Comparison of ENCODE assay signal across 1 cellular context in genomic region chr3:58998476-58999117, GRCh38.
TF ChIP-seq lines count a peak whose summit lies in the region.

No MANE protein-coding gene starts in this region.

TF ChIP-seq in K562, 482 proteins besides CTCF, POLR2A, EP300 and RAD21 (continued from another document and continues in another):
- TF ChIP-seq PBX2 (CRISPR knock-in tag; IDR thresholded peaks at IDR 0.05; ENCODE audit: low read depth) = no peak
- peak; percentile 66 for TF ChIP-seq PBX2 (tag; conservative IDR thresholded peaks at IDR 0.05; ENCODE audit: low read depth)
- no peak for TF ChIP-seq SREBF1 (IDR thresholded peaks at IDR 0.05; ENCODE audit: borderline replicate concordance, low read depth, low read length)
- TF ChIP-seq ZNF140 (CRISPR knock-in tag; IDR thresholded peaks at IDR 0.05) = no peak
- TF ChIP-seq HES1 (IDR thresholded peaks at IDR 0.05; ENCODE audit: low read depth) = no peak
- no peak; a peak in 2 of 4 replicates for TF ChIP-seq ZNF639 (CRISPR knock-in tag; conservative IDR thresholded peaks at IDR 0.05 in 1 of 2, IDR thresholded peaks at IDR 0.05 in 1 of 2)
- no peak for TF ChIP-seq STAG1 (CRISPR knock-in tag; IDR thresholded peaks at IDR 0.05; ENCODE audit: borderline replicate concordance)
- no peak for TF ChIP-seq NONO (IDR thresholded peaks at IDR 0.05; ENCODE audit: low read depth in 2 of 2, low read length in 1 of 2)
- no peak for TF ChIP-seq ATF1 (CRISPR knock-in tag; IDR thresholded peaks at IDR 0.05)
- TF ChIP-seq ATF1 (tag; IDR thresholded peaks at IDR 0.05) = peak; percentile 88
- no peak for TF ChIP-seq SAFB2 (IDR thresholded peaks at IDR 0.05; ENCODE audit: borderline replicate concordance, low read depth, low read length, severe bottlenecking)
- TF ChIP-seq SETDB1 (IDR thresholded peaks at IDR 0.05; ENCODE audit: low read length) = no peak
- no peak for TF ChIP-seq TARDBP (IDR thresholded peaks at IDR 0.05)
- TF ChIP-seq MED1 (CRISPR knock-in tag; IDR thresholded peaks at IDR 0.05; ENCODE audit: borderline replicate concordance) = no peak
- TF ChIP-seq UBTF (IDR thresholded peaks at IDR 0.05; ENCODE audit: borderline replicate concordance in 1 of 2, low read depth in 2 of 2, low read length in 2 of 2) = no peak
- TF ChIP-seq YBX1 (IDR thresholded peaks at IDR 0.05) = no peak
- no peak for TF ChIP-seq CUX1 (CRISPR knock-in tag; IDR thresholded peaks at IDR 0.05)
- TF ChIP-seq ZNF589 (CRISPR knock-in tag; IDR thresholded peaks at IDR 0.05; ENCODE audit: low read depth) = no peak
- no peak for TF ChIP-seq PRMT5 (CRISPR knock-in tag; IDR thresholded peaks at IDR 0.05)
- TF ChIP-seq VEZF1 (CRISPR knock-in tag; IDR thresholded peaks at IDR 0.05) = peak; percentile 82
- no peak for TF ChIP-seq DLX4 (CRISPR knock-in tag; IDR thresholded peaks at IDR 0.05)
- no peak for TF ChIP-seq HBP1 (CRISPR knock-in tag; IDR thresholded peaks at IDR 0.05)
- TF ChIP-seq SRSF1 (IDR thresholded peaks at IDR 0.05; ENCODE audit: low read depth, low read length) = no peak
- TF ChIP-seq MAFF (IDR thresholded peaks at IDR 0.05; ENCODE audit: low read length) = peak; percentile 83
- TF ChIP-seq NRF1 (conservative IDR thresholded peaks at IDR 0.05 in 1 of 2, IDR thresholded peaks at IDR 0.05 in 1 of 2) = no peak
- TF ChIP-seq FOXP4 (CRISPR knock-in tag; IDR thresholded peaks at IDR 0.05; ENCODE audit: borderline replicate concordance) = no peak
- no peak for TF ChIP-seq ELF2 (CRISPR knock-in tag; IDR thresholded peaks at IDR 0.05)
- no peak for TF ChIP-seq ZNF668 (CRISPR knock-in tag; IDR thresholded peaks at IDR 0.05)
- no peak for TF ChIP-seq NEUROD1 (IDR thresholded peaks at IDR 0.05; ENCODE audit: borderline replicate concordance, low read depth, low read length, partially characterized antibody)
- no peak for TF ChIP-seq ATF4 (CRISPR knock-in tag; IDR thresholded peaks at IDR 0.05)
- no peak for TF ChIP-seq NFATC3 (IDR thresholded peaks at IDR 0.05)
- TF ChIP-seq NCOR1 (IDR thresholded peaks at IDR 0.05) = peak; percentile 34
- no peak for TF ChIP-seq CREBBP (IDR thresholded peaks at IDR 0.05; ENCODE audit: low read depth, low read length)
- TF ChIP-seq KDM1A (IDR thresholded peaks at IDR 0.05) = no peak
- no peak for TF ChIP-seq NR2C2 (CRISPR knock-in tag; IDR thresholded peaks at IDR 0.05)
- TF ChIP-seq NR2C2 (tag; IDR thresholded peaks at IDR 0.05) = peak; percentile 46; the same call in 1 of the 2 replicates
- no peak for TF ChIP-seq ZNF830 (CRISPR knock-in tag; IDR thresholded peaks at IDR 0.05)
- peak; percentile 76 for TF ChIP-seq DPF2 (IDR thresholded peaks at IDR 0.05)
- TF ChIP-seq NUFIP1 (IDR thresholded peaks at IDR 0.05; ENCODE audit: partially characterized antibody) = no peak
- no peak for TF ChIP-seq PHB (CRISPR knock-in tag; IDR thresholded peaks at IDR 0.05)
- no peak for TF ChIP-seq TFAP4 (CRISPR knock-in tag; IDR thresholded peaks at IDR 0.05; ENCODE audit: borderline replicate concordance)
- TF ChIP-seq CBFB (CRISPR knock-in tag; IDR thresholded peaks at IDR 0.05) = no peak
- peak; percentile 90 for TF ChIP-seq JUND (IDR thresholded peaks at IDR 0.05; ENCODE audit: borderline replicate concordance, low read depth, low read length)
- TF ChIP-seq JUND (tag; IDR thresholded peaks at IDR 0.05; ENCODE audit: borderline replicate concordance, low read depth, low read length) = peak; percentile 87; the same call in 1 of the 3 replicates
- no peak for TF ChIP-seq ZZZ3 (IDR thresholded peaks at IDR 0.05)
